In the genomic region with DNA sequence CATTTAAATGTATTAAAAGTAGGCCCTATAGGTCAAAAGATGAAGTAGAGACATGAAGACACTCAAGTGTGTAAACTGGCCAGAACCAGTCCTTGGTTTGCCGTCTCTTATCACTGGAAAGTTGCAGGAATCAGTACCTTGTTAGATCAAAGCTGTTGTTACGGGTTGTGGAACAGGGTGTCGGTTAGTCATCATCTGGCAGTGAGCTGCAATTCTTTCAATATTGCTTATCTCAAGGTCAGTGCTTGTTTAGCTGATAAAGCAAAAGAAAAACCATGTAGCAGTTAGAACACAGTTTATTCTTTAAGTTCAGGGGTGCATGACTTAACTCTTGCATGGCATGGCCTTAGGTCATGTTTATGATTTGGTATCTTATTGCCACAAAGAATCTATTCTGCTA, we compare ENCODE assay signal across 34 cellular contexts. TPM values are rescaled to one million over a fixed set of nuclear protein-coding genes. Genes with fewer than 3 reads are reported as not detected.
A peak's percentile ranks its signal among the peaks of the same experiment; 100 is the strongest.
DNase-seq lines count a peak whose midpoint lies in the region; ATAC-seq, FAIRE-seq and TF ChIP-seq lines count a peak whose summit lies in the region.
"Had no signal": no experiment of that assay in that cellular context is flagged by ENCODE, and none has a peak within 500 bp of the region (broad histone marks: within the 10 kb centered on the region; RNA-seq: fewer than 3 reads in every experiment).

No MANE protein-coding gene starts in this region.

- H3K27ac ChIP-seq in K562 (ENCODE audit: extremely low read depth, low read depth, low read length) = no peak overlapping the region
- H3K27ac ChIP-seq: HL-60, right atrium auricular region, thoracic aorta had no signal

- no peak overlapping the region for H3K4me3 Mint-ChIP-seq in progenitor cell of endocrine pancreas (ENCODE audit: low read depth)
- H3K4me3 Mint-ChIP-seq in stimulated activated memory B cell treated with anti-CD40 and anti-IgM and Interleukin-4, amounts not matched to agents 10 μg/mL and 1 μg/mL and 100 μg/mL, for 72 hours = no peak overlapping the region
- H3K4me3 Mint-ChIP-seq: activated naive CD4-positive, alpha-beta T cell treated with anti-CD3 and anti-CD28 coated beads, Interleukin-2, amount 10 ng/mL, durations not matched to agents 7 days and 5 days; activated T-helper 1 cell treated with anti-CD3 and anti-CD28 coated beads, Interleukin-12 subunit alpha, Interleukin-12 subunit beta, Interleukin-2, Interleukin-4 antibody, amounts not matched to agents 30 ng/mL and 10 ng/mL and 1 ng/mL, durations not matched to agents 14 hours and 24 hours and 36 hours; memory B cell had no signal

- WGBS in K562 (ENCODE audit: insufficient coverage, low coverage, missing lambda C conversion rate) = 0% methylated on average over 3 of the region's 3 CpGs

- no TSS peak for BruUV-seq in K562 (replicated peaks; lab: Mats Ljungman, UMichigan)

- peaks cover 10% of the 10 kb centered on the region for H3K4me1 Mint-ChIP-seq in progenitor cell of endocrine pancreas (ENCODE audit: low read depth)
- no peaks in the 10 kb centered on the region for H3K4me1 Mint-ChIP-seq in stimulated activated memory B cell treated with anti-CD40 and anti-IgM and Interleukin-4, amounts not matched to agents 10 μg/mL and 1 μg/mL and 100 μg/mL, for 72 hours
- H3K4me1 Mint-ChIP-seq: activated naive CD4-positive, alpha-beta T cell treated with anti-CD3 and anti-CD28 coated beads, Interleukin-2, amount 10 ng/mL, durations not matched to agents 7 days and 5 days; memory B cell had no signal

- H3K9ac ChIP-seq in K562 (ENCODE audit: insufficient read depth in 1 of 2, low read depth in 2 of 2, low read length in 2 of 2) = no peak overlapping the region

- H3K4me2 ChIP-seq in K562 (ENCODE audit: insufficient read depth, low read length) = no peak overlapping the region

- H3K36me3 Mint-ChIP-seq in progenitor cell of endocrine pancreas (ENCODE audit: insufficient read depth) = no peaks in the 10 kb centered on the region
- no peaks in the 10 kb centered on the region for H3K36me3 Mint-ChIP-seq in stimulated activated memory B cell treated with anti-CD40 and anti-IgM and Interleukin-4, amounts not matched to agents 10 μg/mL and 1 μg/mL and 100 μg/mL, for 72 hours
- H3K36me3 Mint-ChIP-seq: activated naive CD4-positive, alpha-beta T cell treated with anti-CD3 and anti-CD28 coated beads, Interleukin-2, amount 10 ng/mL, durations not matched to agents 7 days and 5 days; memory B cell had no signal

- in situ Hi-C loops in K562 (cut with MboI) = no loop called here

- DNase-seq in HUDEP-2 (lab: John Stamatoyannopoulos, UW; ENCODE audit: unreplicated experiment in 76 of 76) (peak in 58 of 76 experiments; percentile 2 to 86 (median 42)), K562 (ENCODE audit: extremely low read depth in 1 of 4, low spot score in 3 of 4) (no peak), iris pigment epithelial cell (ENCODE audit: low read depth) (peak; percentile 81), progenitor cell of endocrine pancreas (ENCODE audit: low spot score, unreplicated experiment) (no peak), SHP77 (lab: John Stamatoyannopoulos, UW) (no peak)
- DNase-seq: activated CD4-positive, alpha-beta T cell treated with anti-CD3 and anti-CD28 coated beads, Interleukin-2, amount 50 U/mL, for 4 hours; activated CD4-positive, CD25-positive, alpha-beta regulatory T cell; activated naive CD4-positive, alpha-beta T cell treated with anti-CD3 and anti-CD28 coated beads, Interleukin-2, amount 10 ng/mL, durations not matched to agents 7 days and 5 days; anterior cingulate cortex; C1 segment of cervical spinal cord; effector CD8-positive, alpha-beta T cell; IMR-90; NCI-H1105 treated with DMSO at 0.1 percent for 48 hours; NCI-H2081; NCI-H82; occipital lobe; SHP77 treated with DMSO at 0.1 percent for 48 hours; stimulated activated CD4-positive, alpha-beta T cell treated with anti-CD3 and anti-CD28 coated beads, Interleukin-4, amount 100 ng/mL, for 1 hour; stimulated activated naive CD4-positive, alpha-beta T cell; SW 1271; T1000 had no signal

- intact Hi-C loops in K562 (cut with micrococcal nuclease) = no loop called here

- H2AFZ ChIP-seq in K562 (ENCODE audit: low read depth, low read length) = no peak overlapping the region

- no peak for TF ChIP-seq POLR2A in K562 (conservative IDR thresholded peaks at IDR 0.05)

- FAIRE-seq in K562 (lab: Jason Lieb, UNC) = peak; percentile 46
- FAIRE-seq: D721Med, GM19239, keratinocyte had no signal

- H3K36me3 ChIP-seq in K562 (ENCODE audit: control insufficient read depth, insufficient read depth, low read length) = no peaks in the 10 kb centered on the region
- H3K36me3 ChIP-seq: right atrium auricular region, thoracic aorta had no signal

- TF ChIP-seq EP300 in K562 (IDR thresholded peaks at IDR 0.05; ENCODE audit: low read length) = no peak

- H3K27ac Mint-ChIP-seq in progenitor cell of endocrine pancreas = peak overlapping the region; percentile 67
- no peak overlapping the region for H3K27ac Mint-ChIP-seq in stimulated activated memory B cell treated with anti-CD40 and anti-IgM and Interleukin-4, amounts not matched to agents 10 μg/mL and 1 μg/mL and 100 μg/mL, for 72 hours
- H3K27ac Mint-ChIP-seq: activated naive CD4-positive, alpha-beta T cell treated with anti-CD3 and anti-CD28 coated beads, Interleukin-2, amount 10 ng/mL, durations not matched to agents 7 days and 5 days; activated T-helper 1 cell treated with anti-CD3 and anti-CD28 coated beads, Interleukin-12 subunit alpha, Interleukin-12 subunit beta, Interleukin-2, Interleukin-4 antibody, amounts not matched to agents 30 ng/mL and 10 ng/mL and 1 ng/mL, durations not matched to agents 14 hours and 24 hours and 36 hours; memory B cell had no signal

- H3K9me3 Mint-ChIP-seq in progenitor cell of endocrine pancreas (ENCODE audit: low read depth) = peaks cover 6% of the 10 kb centered on the region
- H3K9me3 Mint-ChIP-seq in stimulated activated memory B cell treated with anti-CD40 and anti-IgM and Interleukin-4, amounts not matched to agents 10 μg/mL and 1 μg/mL and 100 μg/mL, for 72 hours = peaks cover 4% of the 10 kb centered on the region
- H3K9me3 Mint-ChIP-seq: memory B cell had no signal

- peaks cover 2% of the 10 kb centered on the region for H3K27me3 Mint-ChIP-seq in progenitor cell of endocrine pancreas
- H3K27me3 Mint-ChIP-seq in stimulated activated memory B cell treated with anti-CD40 and anti-IgM and Interleukin-4, amounts not matched to agents 10 μg/mL and 1 μg/mL and 100 μg/mL, for 72 hours = no peaks in the 10 kb centered on the region
- H3K27me3 Mint-ChIP-seq: activated naive CD4-positive, alpha-beta T cell treated with anti-CD3 and anti-CD28 coated beads, Interleukin-2, amount 10 ng/mL, durations not matched to agents 7 days and 5 days; memory B cell had no signal

- no peaks in the 10 kb centered on the region; the same call in 1 of the 2 replicates for H3K9me3 ChIP-seq in K562 (replicated peaks; ENCODE audit: control insufficient read depth, insufficient read depth, low read depth, low read length)
- H3K9me3 ChIP-seq: right atrium auricular region, thoracic aorta had no signal

- TF ChIP-seq CTCF in K562 (IDR thresholded peaks at IDR 0.05 in 2 of 3, conservative IDR thresholded peaks at IDR 0.05 in 1 of 3; ENCODE audit: insufficient read depth in 2 of 3, low read depth in 1 of 3, low read length in 3 of 3) (no peak), progenitor cell of endocrine pancreas (IDR thresholded peaks at IDR 0.05; ENCODE audit: unreplicated experiment) (no peak)

- ATAC-seq in K562 = no peak
- no peak for ATAC-seq in stimulated activated memory B cell treated with anti-CD40 and anti-IgM and Interleukin-4, amounts not matched to agents 10 μg/mL and 1 μg/mL and 100 μg/mL, for 72 hours
- ATAC-seq in HG02885 (IDR thresholded peaks at IDR 0.05; ENCODE audit: poor library complexity, unreplicated experiment) = no peak
- ATAC-seq: esophagus mucosa had no signal

- no peaks in the 10 kb centered on the region for H3K9me1 ChIP-seq in K562 (ENCODE audit: control insufficient read depth, insufficient read depth, low read length)

- TF ChIP-seq RAD21 in K562 (CRISPR knock-in tag; conservative IDR thresholded peaks at IDR 0.05 in 1 of 2, IDR thresholded peaks at IDR 0.05 in 1 of 2) = no peak

- H3K4me1 ChIP-seq in K562 (replicated peaks in 1 of 2; ENCODE audit: control insufficient read depth in 2 of 2, insufficient read depth in 2 of 2, low read length in 2 of 2) = no peaks in the 10 kb centered on the region
- H3K4me1 ChIP-seq: right atrium auricular region had no signal

- CTCF ChIA-PET in K562 (lab: Yijun Ruan, JAX; ENCODE audit: low intra/inter-chr PET ratio) = no interaction called here

- POLR2A ChIA-PET in K562 (lab: Yijun Ruan, JAX) = no interaction called here

- no peaks in the 10 kb centered on the region for H3K27me3 ChIP-seq in K562 (ENCODE audit: control insufficient read depth in 2 of 2, insufficient read depth in 2 of 2, low read length in 2 of 2)
- H3K27me3 ChIP-seq: right atrium auricular region had no signal

- no peaks in the 10 kb centered on the region for H3K79me2 ChIP-seq in K562 (ENCODE audit: control insufficient read depth, insufficient read depth, low read length)

- no peak overlapping the region for H3K4me3 ChIP-seq in K562
- H3K4me3 ChIP-seq: right atrium auricular region, thoracic aorta had no signal

- no peaks in the 10 kb centered on the region for H4K20me1 ChIP-seq in K562 (replicated peaks; ENCODE audit: control insufficient read depth, insufficient read depth, low read length)

TF ChIP-seq in K562, 482 proteins besides CTCF, POLR2A, EP300 and RAD21 (continues in another document):
- TF ChIP-seq ZNF24 (IDR thresholded peaks at IDR 0.05) (no peak), HIVEP1 (CRISPR knock-in tag; IDR thresholded peaks at IDR 0.05) (no peak), FIP1L1 (IDR thresholded peaks at IDR 0.05; ENCODE audit: low read depth, low read length, poor library complexity, severe bottlenecking) (no peak)

RNA-seq across cellular contexts. Expression of a gene that starts 10.0 kb away (rescaled TPM):
- total RNA-seq in K562 (2011; cell fraction: chromatin; rRNA removed; ENCODE audit: low replicate concordance) = not detected in 2 replicates
- total RNA-seq in K562 (2011; cell fraction: nucleolus; rRNA removed) = not detected in 2 replicates
- not detected in 2 replicates for total RNA-seq in K562 (2011; cell fraction: nucleoplasm; rRNA removed)
- total RNA-seq in K562 (2014; rRNA removed) = not detected in 2 replicates
- not detected in 2 replicates for total RNA-seq in K562 (2014; rRNA removed; fragmentation: Illumina TruSeq; extraction: Trizol)
- not detected in 2 replicates for total RNA-seq in K562 (2015; rRNA removed; fragmentation: Illumina TruSeq; extraction: Trizol)
- total RNA-seq in K562 (2021) = 0.04 TPM in 1 of 2 replicates, not detected in the other
- not detected in 2 replicates for polyA plus RNA-seq in K562 (2011; rRNA removed)
- polyA plus RNA-seq in K562 (2011; cell fraction: cytosol; rRNA removed) = not detected in 2 replicates
- not detected in 2 replicates for polyA plus RNA-seq in K562 (2011; cell fraction: nucleus; rRNA removed)
- not detected in 2 replicates for polyA plus RNA-seq in K562 (2012)
- not detected in 2 replicates for polyA plus RNA-seq in K562 (2014; fragmentation: Illumina TruSeq; extraction: Trizol)
- polyA plus RNA-seq in K562 (2014; fragmentation: Nextera tagmentation; extraction: Ambion mirVana) = not detected
- polyA plus RNA-seq in K562 (2014; rRNA removed) = not detected in 2 replicates
- polyA minus RNA-seq in K562 (2011; rRNA and poly(A)+ RNA removed) = not detected in 2 replicates
- polyA minus RNA-seq in K562 (2011; cell fraction: cytosol; rRNA and poly(A)+ RNA removed) = not detected in 2 replicates
- polyA minus RNA-seq in K562 (2011; cell fraction: nucleus; rRNA and poly(A)+ RNA removed) = not detected in 2 replicates
- total RNA-seq in progenitor cell of endocrine pancreas = not detected in 2 replicates
- total RNA-seq: chondrocyte, esophagus mucosa, IMR-90, occipital lobe, OCI-LY7, right atrium auricular region, thoracic aorta had no signal
- polyA plus RNA-seq: IMR-90, keratinocyte had no signal

Comparison
In these comparisons a context has a peak if more than half of its experiments do, and no peak if none do; other contexts are left out.
1. DNase-seq: peak in HUDEP-2 (58 of 76) and iris pigment epithelial cell (single experiment); none in K562 (0 of 4), progenitor cell of endocrine pancreas (single experiment) and SHP77 (0 of 2).